22 cellular contexts compared by ENCODE assay signal in the genomic region with DNA sequence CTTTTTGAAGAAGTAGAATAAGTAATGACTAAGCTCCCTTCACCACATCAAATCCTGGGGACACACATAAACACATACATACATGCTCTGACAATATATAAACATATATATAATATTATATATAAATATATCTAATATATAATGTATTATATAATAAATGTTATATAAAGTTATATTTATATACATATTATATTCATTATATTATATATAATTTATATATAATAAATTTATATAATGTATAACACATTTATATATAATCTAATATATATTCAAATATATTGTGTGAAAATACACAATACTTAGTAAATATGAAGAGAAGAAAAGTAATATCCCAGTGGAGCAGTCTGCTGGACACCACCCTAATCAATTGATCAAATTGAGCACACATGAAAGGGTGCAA.
DNase-seq lines count a peak whose midpoint lies in the region; ATAC-seq, FAIRE-seq and TF ChIP-seq lines count a peak whose summit lies in the region.
"Had no signal": no experiment of that assay in that cellular context is flagged by ENCODE, and none has a peak within 500 bp of the region (broad histone marks: within the 10 kb centered on the region; RNA-seq: fewer than 3 reads in every experiment).

No MANE protein-coding gene starts in this region.

- no peak for ATAC-seq in WTC11
- ATAC-seq: HCT116 had no signal

- no peaks in the 10 kb centered on the region for H3K27me3 ChIP-seq in small intestine (ENCODE audit: control insufficient read depth in 2 of 2, insufficient read depth in 2 of 2, low read length in 2 of 2)
- H3K27me3 ChIP-seq: BLaER1 had no signal

- TF ChIP-seq CTCF in WTC11 (IDR thresholded peaks at IDR 0.05), result no peak

- POLR2A ChIA-PET in WTC11 (lab: Charles Lee), result interaction anchor here (0.6 kb wide), 1 partner anchor 56 kb away, joined by 6 read pairs; no protein-coding TSS in a partner anchor

- no peaks in the 10 kb centered on the region for H3K27me3 Mint-ChIP-seq in WTC11 (ENCODE audit: low read depth)
- H3K27me3 Mint-ChIP-seq: B cell; CD4-positive, alpha-beta T cell; CD8-positive, alpha-beta memory T cell had no signal

- H3K36me3 Mint-ChIP-seq in WTC11, result peaks cover 10% of the 10 kb centered on the region
- H3K36me3 Mint-ChIP-seq: CD8-positive, alpha-beta memory T cell had no signal

- H3K9me3 ChIP-seq in small intestine (ENCODE audit: control insufficient read depth, low read depth), result no peaks in the 10 kb centered on the region
- H3K9me3 ChIP-seq: BLaER1 had no signal

- H3K27ac Mint-ChIP-seq in WTC11, result no peak overlapping the region
- H3K27ac Mint-ChIP-seq: B cell; CD4-positive, alpha-beta T cell; CD8-positive, alpha-beta memory T cell; H9 had no signal

- no peaks in the 10 kb centered on the region for H3K4me1 Mint-ChIP-seq in WTC11
- H3K4me1 Mint-ChIP-seq: B cell; CD8-positive, alpha-beta memory T cell; H9 had no signal

- FAIRE-seq in G401.6 (lab: Jason Lieb, UNC) (peak; percentile 97), frontal cortex (lab: Jason Lieb, UNC) (peak; percentile 76), small intestine (lab: Jason Lieb, UNC) (peak; percentile 95)
- FAIRE-seq: GM12892, H1 had no signal

- CTCF ChIA-PET in WTC11 (lab: Charles Lee), result no interaction called here

- no peak overlapping the region for H3K4me3 Mint-ChIP-seq in WTC11
- H3K4me3 Mint-ChIP-seq: B cell; CD4-positive, alpha-beta T cell; CD8-positive, alpha-beta memory T cell; H9 had no signal

- DNase-seq in WTC11 (ENCODE audit: low spot score) (no peak), frontal cortex (ENCODE audit: low spot score in 2 of 2) (no peak), small intestine (no peak), activated gamma-delta T cell (lab: John Stamatoyannopoulos, UW) (no peak), T-helper 1 cell (no peak), AG08396 (ENCODE audit: low spot score) (no peak)
- DNase-seq: 8988T; CD4-positive, alpha-beta T cell; CD8-positive, alpha-beta memory T cell; DMS 273 treated with DMSO at 0.1 percent for 48 hours; DMS79; EL; GF-D8; GM23248; H9 had no signal

- no peak overlapping the region for H3K4me3 ChIP-seq in small intestine (ENCODE audit: low read depth in 1 of 2, low read length in 2 of 2)
- H3K4me3 ChIP-seq: BLaER1, GM23248 had no signal

- H3K9me3 Mint-ChIP-seq in WTC11, result peaks cover 8% of the 10 kb centered on the region

- H3K27ac ChIP-seq in small intestine (ENCODE audit: low read depth in 1 of 2, low read length in 1 of 2), result no peak overlapping the region
- H3K27ac ChIP-seq: BLaER1, C4-2B, GM23248 had no signal

- no peaks in the 10 kb centered on the region for H3K4me1 ChIP-seq in small intestine (ENCODE audit: control insufficient read depth in 2 of 2, insufficient read depth in 1 of 2, low read depth in 1 of 2, low read length in 1 of 2)
- H3K4me1 ChIP-seq: BLaER1 had no signal

- H3K36me3 ChIP-seq in small intestine (ENCODE audit: control insufficient read depth in 2 of 2, insufficient read depth in 2 of 2, low read length in 2 of 2), result no peaks in the 10 kb centered on the region
- H3K36me3 ChIP-seq: BLaER1 had no signal

TF ChIP-seq in WTC11, 78 proteins besides CTCF, POLR2A, EP300 and RAD21:
- TF ChIP-seq, protein P1, sequence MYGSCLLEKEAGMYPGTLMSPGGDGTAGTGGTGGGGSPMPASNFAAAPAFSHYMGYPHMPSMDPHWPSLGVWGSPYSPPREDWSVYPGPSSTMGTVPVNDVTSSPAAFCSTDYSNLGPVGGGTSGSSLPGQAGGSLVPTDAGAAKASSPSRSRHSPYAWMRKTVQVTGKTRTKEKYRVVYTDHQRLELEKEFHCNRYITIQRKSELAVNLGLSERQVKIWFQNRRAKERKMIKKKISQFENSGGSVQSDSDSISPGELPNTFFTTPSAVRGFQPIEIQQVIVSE (CRISPR knock-in tag; IDR thresholded peaks at IDR 0.05; ENCODE audit: borderline replicate concordance), result no peak
- TF ChIP-seq HMGA2 (CRISPR knock-in tag; IDR thresholded peaks at IDR 0.05) (peak; percentile 96; the same call in 1 of the 2 replicates), ELF4 (CRISPR knock-in tag; IDR thresholded peaks at IDR 0.05; ENCODE audit: low read depth) (no peak)
